1 cellular context compared by ENCODE assay signal in genomic region chr6:27293436-27294152, GRCh38.
A peak's percentile ranks its signal among the peaks of the same experiment; 100 is the strongest.
TF ChIP-seq lines count a peak whose summit lies in the region.

No MANE protein-coding gene starts in this region.

TF ChIP-seq in HepG2, 621 proteins besides CTCF, POLR2A, EP300 and RAD21 (continues in another document):
- TF ChIP-seq SMAD3 (CRISPR knock-in tag; IDR thresholded peaks at IDR 0.05): 0 out of 2 replicates have a peak, but pooled peaks have one; percentile 32
- TF ChIP-seq DRAP1 (CRISPR knock-in tag; IDR thresholded peaks at IDR 0.05): peak; percentile 32; the same call in 1 of the 2 replicates
- TF ChIP-seq THAP11 (CRISPR knock-in tag; IDR thresholded peaks at IDR 0.05): 0 out of 2 replicates have a peak, but pooled peaks have one; percentile 23
- no peak for TF ChIP-seq ZXDC (CRISPR knock-in tag; IDR thresholded peaks at IDR 0.05)
- TF ChIP-seq MED1 (CRISPR knock-in tag; IDR thresholded peaks at IDR 0.05): peak; percentile 25; the same call in 1 of the 2 replicates
- TF ChIP-seq ERF (CRISPR knock-in tag; IDR thresholded peaks at IDR 0.05): 0 out of 2 replicates have a peak, but pooled peaks have one; percentile 17
- peak; percentile 15; the same call in 1 of the 2 replicates for TF ChIP-seq ONECUT2 (CRISPR knock-in tag; IDR thresholded peaks at IDR 0.05)
- TF ChIP-seq MYPOP (CRISPR knock-in tag; IDR thresholded peaks at IDR 0.05): peak; percentile 44; the same call in 1 of the 2 replicates
- 0 out of 2 replicates have a peak, but pooled peaks have one; percentile 11 for TF ChIP-seq ARID3A (IDR thresholded peaks at IDR 0.05; ENCODE audit: low read depth, low read length)
- no peak for TF ChIP-seq CREB1 (IDR thresholded peaks at IDR 0.05)
- 0 out of 2 replicates have a peak, but pooled peaks have one; percentile 17 for TF ChIP-seq CREB1 (CRISPR knock-in tag; IDR thresholded peaks at IDR 0.05)
- no peak for TF ChIP-seq ZBTB2 (CRISPR knock-in tag; IDR thresholded peaks at IDR 0.05; ENCODE audit: low read depth)
- TF ChIP-seq RCOR2 (CRISPR knock-in tag; IDR thresholded peaks at IDR 0.05): 0 out of 2 replicates have a peak, but pooled peaks have one; percentile 18
- TF ChIP-seq TFAP4 (IDR thresholded peaks at IDR 0.05; ENCODE audit: borderline replicate concordance, low read depth): no peak
- 0 out of 2 replicates have a peak, but pooled peaks have one; percentile 34 for TF ChIP-seq SIX1 (CRISPR knock-in tag; IDR thresholded peaks at IDR 0.05; ENCODE audit: borderline replicate concordance)
- 0 out of 2 replicates have a peak, but pooled peaks have one; percentile 13 for TF ChIP-seq SAP130 (CRISPR knock-in tag; IDR thresholded peaks at IDR 0.05; ENCODE audit: low read depth)
- no peak for TF ChIP-seq ZNF670 (CRISPR knock-in tag; IDR thresholded peaks at IDR 0.05; ENCODE audit: borderline replicate concordance)
- TF ChIP-seq MIXL1 (CRISPR knock-in tag; IDR thresholded peaks at IDR 0.05): 0 out of 2 replicates have a peak, but pooled peaks have one; percentile 28
- TF ChIP-seq ZEB1 (IDR thresholded peaks at IDR 0.05; ENCODE audit: insufficient replicate concordance, low read depth): no peak
- TF ChIP-seq HMGXB4 (CRISPR knock-in tag; IDR thresholded peaks at IDR 0.05; ENCODE audit: borderline replicate concordance in 1 of 2, low read depth in 1 of 2): peak; percentile 70 to 85; a peak in 2 of 4 replicates
- TF ChIP-seq KDM2A (CRISPR knock-in tag; IDR thresholded peaks at IDR 0.05; ENCODE audit: borderline replicate concordance, low read depth): peak; percentile 65; the same call in 1 of the 2 replicates
- TF ChIP-seq NCOA1 (CRISPR knock-in tag; IDR thresholded peaks at IDR 0.05): no peak
- TF ChIP-seq SP140L (CRISPR knock-in tag; IDR thresholded peaks at IDR 0.05; ENCODE audit: borderline replicate concordance): no peak
- TF ChIP-seq ZNF878 (CRISPR knock-in tag; IDR thresholded peaks at IDR 0.05): no peak
- TF ChIP-seq ZNF24 (IDR thresholded peaks at IDR 0.05): peak; percentile 95
- TF ChIP-seq SRY (CRISPR knock-in tag; IDR thresholded peaks at IDR 0.05): no peak
- 0 out of 2 replicates have a peak, but pooled peaks have one; percentile 38 for TF ChIP-seq RNF2 (conservative IDR thresholded peaks at IDR 0.05; ENCODE audit: low read depth)
- 0 out of 2 replicates have a peak, but pooled peaks have one; percentile 56 for TF ChIP-seq IRF2 (CRISPR knock-in tag; IDR thresholded peaks at IDR 0.05)
- no peak for TF ChIP-seq ZNF678 (CRISPR knock-in tag; IDR thresholded peaks at IDR 0.05)
- 0 out of 2 replicates have a peak, but pooled peaks have one; percentile 58 for TF ChIP-seq HOXA5 (CRISPR knock-in tag; IDR thresholded peaks at IDR 0.05)
- TF ChIP-seq ZKSCAN1 (IDR thresholded peaks at IDR 0.05; ENCODE audit: low read length): no peak
- peak; percentile 50; the same call in 1 of the 2 replicates for TF ChIP-seq ZGPAT (CRISPR knock-in tag; IDR thresholded peaks at IDR 0.05)
- 0 out of 2 replicates have a peak, but pooled peaks have one; percentile 29 for TF ChIP-seq HOXA3 (CRISPR knock-in tag; IDR thresholded peaks at IDR 0.05)
- TF ChIP-seq CEBPG (CRISPR knock-in tag; IDR thresholded peaks at IDR 0.05): no peak
- TF ChIP-seq NBN (conservative IDR thresholded peaks at IDR 0.05): no peak
- TF ChIP-seq GATAD2A (CRISPR knock-in tag; IDR thresholded peaks at IDR 0.05): 0 out of 2 replicates have a peak, but pooled peaks have one; percentile 21
- no peak for TF ChIP-seq CHD2 (IDR thresholded peaks at IDR 0.05; ENCODE audit: low read depth, low read length)
- TF ChIP-seq ZNF770 (CRISPR knock-in tag; IDR thresholded peaks at IDR 0.05): no peak
- TF ChIP-seq ZNF674 (CRISPR knock-in tag; IDR thresholded peaks at IDR 0.05; ENCODE audit: low read depth): no peak
- peak; percentile 84 for TF ChIP-seq GFI1 (CRISPR knock-in tag; IDR thresholded peaks at IDR 0.05; ENCODE audit: borderline replicate concordance)
- TF ChIP-seq ZSCAN9 (CRISPR knock-in tag; IDR thresholded peaks at IDR 0.05; ENCODE audit: borderline replicate concordance): peak; percentile 66; the same call in 1 of the 2 replicates
- no peak for TF ChIP-seq ZNF329 (CRISPR knock-in tag; IDR thresholded peaks at IDR 0.05; ENCODE audit: low read depth)
- 0 out of 2 replicates have a peak, but pooled peaks have one; percentile 40 for TF ChIP-seq CBFB (CRISPR knock-in tag; IDR thresholded peaks at IDR 0.05)
- no peak for TF ChIP-seq CREBL2 (CRISPR knock-in tag; IDR thresholded peaks at IDR 0.05; ENCODE audit: borderline replicate concordance)
- peak; percentile 29; the same call in 1 of the 2 replicates for TF ChIP-seq ARID5B (CRISPR knock-in tag; IDR thresholded peaks at IDR 0.05)
